8 cellular contexts compared by ENCODE assay signal in the genomic region with DNA sequence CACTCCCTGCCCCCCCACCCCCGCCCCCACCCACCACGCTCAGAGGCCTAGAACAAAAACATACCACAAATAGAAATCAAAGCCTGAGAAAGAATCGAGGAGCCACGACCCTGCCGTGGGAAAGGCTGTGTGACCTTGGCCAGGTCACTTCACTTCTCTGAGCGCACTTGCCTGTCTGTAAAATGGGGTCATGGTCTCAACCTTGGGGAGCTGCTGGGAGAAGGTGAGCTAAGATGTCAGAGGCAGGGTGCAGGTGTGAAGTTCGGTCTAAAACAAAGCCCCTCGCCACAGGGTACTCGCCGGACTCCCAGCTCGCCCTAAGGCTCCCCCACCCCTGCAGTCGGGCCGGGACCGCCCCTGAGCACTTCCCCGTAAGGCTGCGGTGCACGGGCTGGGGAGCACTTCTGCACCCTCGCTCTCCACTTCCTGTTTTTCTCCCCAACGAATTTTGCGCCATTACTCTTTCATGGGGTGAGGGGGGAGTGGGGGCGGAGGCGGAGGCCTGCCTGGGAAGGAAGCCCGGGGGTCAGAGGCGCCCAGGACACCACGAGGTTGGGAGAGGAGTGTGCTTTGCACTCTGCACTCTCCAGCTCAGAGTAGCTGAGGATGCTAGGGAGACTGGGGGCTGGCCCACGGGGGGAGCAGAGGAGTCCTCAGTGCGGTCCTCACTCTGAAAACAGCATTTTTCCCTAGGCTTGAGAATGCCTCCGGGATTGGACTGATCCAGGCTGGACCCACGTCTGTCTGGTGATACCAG.
DNase-seq lines count a peak whose midpoint lies in the region; ATAC-seq and TF ChIP-seq lines count a peak whose summit lies in the region.

No MANE protein-coding gene starts in this region.

- H3K36me3 ChIP-seq in DND-41 (ENCODE audit: insufficient read depth, low read length) (peaks cover 28% of the 10 kb centered on the region), tibial artery (no peaks in the 10 kb centered on the region)

- no peaks in the 10 kb centered on the region for H3K27me3 ChIP-seq in DND-41 (ENCODE audit: insufficient read depth, low read length, poor library complexity)
- peaks cover 0 to 25% of the 10 kb centered on the region in 2 donors for H3K27me3 ChIP-seq in tibial artery

- H3K36me3 Mint-ChIP-seq in memory B cell, result peaks cover 4% of the 10 kb centered on the region

- peak overlapping the region; percentile 42 for H2AFZ ChIP-seq in DND-41 (ENCODE audit: low read depth, low read length)

- no peaks in the 10 kb centered on the region for H4K20me1 ChIP-seq in DND-41 (ENCODE audit: insufficient read depth, low read length)

- H3K9me3 Mint-ChIP-seq in memory B cell, result no peaks in the 10 kb centered on the region

- peaks cover 70% of the 10 kb centered on the region for H3K79me2 ChIP-seq in DND-41 (ENCODE audit: insufficient read depth, low read length)

- peak overlapping the region; percentile 83 for H3K4me3 Mint-ChIP-seq in memory B cell

- TF ChIP-seq CTCF in DND-41 (IDR thresholded peaks at IDR 0.05; ENCODE audit: borderline replicate concordance, extremely low read depth, low read length, poor library complexity, severe bottlenecking), result no peak
- no peak for TF ChIP-seq CTCF in tibial artery (IDR thresholded peaks at IDR 0.05)

- H3K4me3 ChIP-seq in DND-41 (ENCODE audit: low read depth in 1 of 2, low read length in 2 of 2) (peak overlapping the region; percentile 31 to 65), tibial artery (no peak overlapping the region)

- H3K27ac ChIP-seq in DND-41 (ENCODE audit: low read length) (peak overlapping the region; percentile 94), tibial artery (no peak overlapping the region)

- peak overlapping the region; percentile 80 for H3K9ac ChIP-seq in DND-41 (ENCODE audit: low read depth, low read length)

- peak; percentile 63 for ATAC-seq in DND-41 (ENCODE audit: insufficient read depth, low read depth)
- peak; percentile 53 for ATAC-seq in memory B cell (ENCODE audit: low read depth)
- no peak for ATAC-seq in HG02798 (IDR thresholded peaks at IDR 0.05; ENCODE audit: poor library complexity, unreplicated experiment)
- no peak for ATAC-seq in HG03354 (IDR thresholded peaks at IDR 0.05; ENCODE audit: poor library complexity, severe bottlenecking, unreplicated experiment)

- H3K9me3 ChIP-seq in DND-41 (ENCODE audit: insufficient read depth, low read length, severe bottlenecking), result no peaks in the 10 kb centered on the region
- no peaks in the 10 kb centered on the region for H3K9me3 ChIP-seq in tibial artery

- intact Hi-C loops in tibial artery (cut with DNase I; ENCODE audit: low total_unique reads), result loop anchor here (5.0 kb wide), 1 partner anchor 238 kb away; no protein-coding TSS in a partner anchor

- H3K27ac Mint-ChIP-seq in memory B cell, result peak overlapping the region; percentile 87

- H3K4me2 ChIP-seq in DND-41 (ENCODE audit: insufficient read depth, low read length), result peak overlapping the region; percentile 76

- no peaks in the 10 kb centered on the region for H3K27me3 Mint-ChIP-seq in memory B cell

- H3K4me1 ChIP-seq in DND-41 (ENCODE audit: insufficient read depth, low read length), result peaks cover 66% of the 10 kb centered on the region
- H3K4me1 ChIP-seq in tibial artery, result peaks cover 0 to 9% (median 5%) of the 10 kb centered on the region in 4 donors

- DNase-seq in DND-41 (peak; percentile 91), NK-92 (lab: John Stamatoyannopoulos, UW; ENCODE audit: unreplicated experiment) (peak; percentile 28), memory B cell (ENCODE audit: low spot score in 2 of 2) (peak; percentile 63 to 68), tibial artery (peak; percentile 48 to 78), glomerular visceral epithelial cell (ENCODE audit: extremely low spot score) (no peak)
- DNase-seq in activated T-cell treated with anti-CD3 and anti-CD28 coated beads, Interleukin-2, amount 50 U/mL, for 1 hour, result peak; percentile 73

- peaks cover 39% of the 10 kb centered on the region for H3K4me1 Mint-ChIP-seq in memory B cell

Comparison
In these comparisons a context has a peak if more than half of its experiments do, and no peak if none do; other contexts are left out.
1. ATAC-seq: peak in DND-41 (single experiment) and memory B cell (single experiment); none in HG02798 (single experiment) and HG03354 (single experiment).
2. H3K4me3 ChIP-seq: peak in DND-41 (2 of 2); none in tibial artery (0 of 2).